ENCODE assay signal across 17 cellular contexts in the genomic region with DNA sequence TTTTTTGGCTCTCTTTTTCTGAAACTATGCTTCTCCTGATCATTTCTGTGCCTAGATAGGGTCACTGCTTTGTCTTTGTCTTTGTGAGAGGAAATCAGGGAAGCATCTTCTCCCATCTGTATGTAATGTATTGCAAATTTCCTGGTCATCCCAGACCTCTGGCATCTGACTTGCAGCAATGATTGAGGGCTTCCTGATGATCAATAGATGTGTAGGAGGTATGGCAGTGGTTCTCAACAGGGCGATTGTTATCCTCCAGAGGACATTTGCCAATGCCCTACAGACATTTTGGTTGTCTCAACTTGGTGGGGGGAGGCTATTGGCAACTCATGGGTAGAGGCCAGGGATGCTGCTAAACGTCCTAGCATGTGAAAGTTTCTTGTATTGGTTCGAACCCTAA.
DNase-seq lines count a peak whose midpoint lies in the region; ATAC-seq and TF ChIP-seq lines count a peak whose summit lies in the region.
"Had no signal": no experiment of that assay in that cellular context is flagged by ENCODE, and none has a peak within 500 bp of the region (broad histone marks: within the 10 kb centered on the region; RNA-seq: fewer than 3 reads in every experiment).

No MANE protein-coding gene starts in this region.

- TF ChIP-seq POLR2A in right lobe of liver (IDR thresholded peaks at IDR 0.05) = no peak
- no peak for TF ChIP-seq POLR2A in stomach (IDR thresholded peaks at IDR 0.05)

- H3K9me3 ChIP-seq in right lobe of liver (no peaks in the 10 kb centered on the region), stomach (no peaks in the 10 kb centered on the region)
- H3K9me3 ChIP-seq: prostate gland had no signal

- TF ChIP-seq EP300 in stomach (IDR thresholded peaks at IDR 0.05) = no peak

- peaks cover 35% of the 10 kb centered on the region for H3K4me1 Mint-ChIP-seq in HFFc6 (ENCODE audit: low read depth)
- H3K4me1 Mint-ChIP-seq in brain = peaks cover 48% of the 10 kb centered on the region
- peaks cover 7% of the 10 kb centered on the region for H3K4me1 Mint-ChIP-seq in stimulated activated memory B cell treated with anti-CD40 and anti-IgM and Interleukin-4, amounts not matched to agents 10 μg/mL and 1 μg/mL and 100 μg/mL, for 72 hours

- H3K9me3 Mint-ChIP-seq in HFFc6 (no peaks in the 10 kb centered on the region), brain (no peaks in the 10 kb centered on the region)
- no peaks in the 10 kb centered on the region for H3K9me3 Mint-ChIP-seq in stimulated activated memory B cell treated with anti-CD40 and anti-IgM and Interleukin-4, amounts not matched to agents 10 μg/mL and 1 μg/mL and 100 μg/mL, for 72 hours
- H3K9me3 Mint-ChIP-seq: activated CD4-positive, alpha-beta memory T cell treated with anti-CD3 and anti-CD28 coated beads for 36 hours; activated T-helper 1 cell treated with anti-CD3 and anti-CD28 coated beads, Interleukin-12 subunit alpha, Interleukin-12 subunit beta, Interleukin-2, Interleukin-4 antibody, amounts not matched to agents 30 ng/mL and 10 ng/mL and 1 ng/mL, durations not matched to agents 14 hours and 24 hours and 36 hours had no signal

- H3K4me3 ChIP-seq in right lobe of liver (no peak overlapping the region), stomach (no peak overlapping the region)
- H3K4me3 ChIP-seq: GM12878, prostate gland had no signal

- H3K36me3 Mint-ChIP-seq in HFFc6 (ENCODE audit: low read depth) (no peaks in the 10 kb centered on the region), brain (peaks cover 10% of the 10 kb centered on the region)
- peaks cover 6% of the 10 kb centered on the region for H3K36me3 Mint-ChIP-seq in stimulated activated memory B cell treated with anti-CD40 and anti-IgM and Interleukin-4, amounts not matched to agents 10 μg/mL and 1 μg/mL and 100 μg/mL, for 72 hours
- H3K36me3 Mint-ChIP-seq: activated CD4-positive, alpha-beta memory T cell treated with anti-CD3 and anti-CD28 coated beads for 36 hours had no signal

- H3K27me3 Mint-ChIP-seq in HFFc6 (ENCODE audit: insufficient read depth) (no peaks in the 10 kb centered on the region), brain (no peaks in the 10 kb centered on the region)
- H3K27me3 Mint-ChIP-seq in stimulated activated memory B cell treated with anti-CD40 and anti-IgM and Interleukin-4, amounts not matched to agents 10 μg/mL and 1 μg/mL and 100 μg/mL, for 72 hours = peaks cover 9% of the 10 kb centered on the region
- H3K27me3 Mint-ChIP-seq: activated CD4-positive, alpha-beta memory T cell treated with anti-CD3 and anti-CD28 coated beads for 36 hours had no signal

- H3K36me3 ChIP-seq in right lobe of liver = no peaks in the 10 kb centered on the region
- peaks cover 0 to 7% (median 3%) of the 10 kb centered on the region in 4 donors for H3K36me3 ChIP-seq in stomach
- H3K36me3 ChIP-seq: prostate gland had no signal

- no peak for DNase-seq in HFFc6
- DNase-seq in right lobe of liver = no peak
- DNase-seq in stomach = no peak
- DNase-seq in stimulated activated CD4-positive, alpha-beta T cell treated with anti-CD3 and anti-CD28 coated beads, Interleukin-2, amount 100 ng/mL, for 48 hours = no peak
- DNase-seq: activated CD4-positive, alpha-beta memory T cell treated with anti-CD3 and anti-CD28 coated beads for 36 hours; AML-193; NCI-H1105 treated with DMSO at 0.1 percent for 48 hours; NCI-H774 had no signal

- H3K27me3 ChIP-seq in right lobe of liver (no peaks in the 10 kb centered on the region), stomach (no peaks in the 10 kb centered on the region)

- 70% methylated on average over 1 of the region's 3 CpGs for WGBS in right lobe of liver (ENCODE audit: insufficient coverage, low coverage, low lambda C conversion rate, missing lambda C conversion rate)
- WGBS in stomach, 5 donors = 66 to 88% (median 82%) methylated on average over 3 of the region's 3 CpGs

- TF ChIP-seq CTCF in HFFc6 (IDR thresholded peaks at IDR 0.05) (no peak), brain (conservative IDR thresholded peaks at IDR 0.05) (no peak), right lobe of liver (IDR thresholded peaks at IDR 0.05) (no peak), stomach (IDR thresholded peaks at IDR 0.05) (no peak)

- H3K27ac ChIP-seq in right lobe of liver (peak overlapping the region in 2 of 3 donors; percentile 15 to 37), stomach (peak overlapping the region in 4 of 5 donors; percentile 28 to 75 (median 68))
- H3K27ac ChIP-seq: KMS-11 had no signal

- H3K4me3 Mint-ChIP-seq in HFFc6 (no peak overlapping the region), brain (no peak overlapping the region)
- H3K4me3 Mint-ChIP-seq in stimulated activated memory B cell treated with anti-CD40 and anti-IgM and Interleukin-4, amounts not matched to agents 10 μg/mL and 1 μg/mL and 100 μg/mL, for 72 hours = no peak overlapping the region
- H3K4me3 Mint-ChIP-seq: activated CD4-positive, alpha-beta memory T cell treated with anti-CD3 and anti-CD28 coated beads for 36 hours; activated T-helper 1 cell treated with anti-CD3 and anti-CD28 coated beads, Interleukin-12 subunit alpha, Interleukin-12 subunit beta, Interleukin-2, Interleukin-4 antibody, amounts not matched to agents 30 ng/mL and 10 ng/mL and 1 ng/mL, durations not matched to agents 14 hours and 24 hours and 36 hours had no signal

- ATAC-seq in right lobe of liver = no peak
- no peak for ATAC-seq in GM21723 (IDR thresholded peaks at IDR 0.05; ENCODE audit: unreplicated experiment)
- no peak for ATAC-seq in stimulated activated memory B cell treated with anti-CD40 and anti-IgM and Interleukin-4, amounts not matched to agents 10 μg/mL and 1 μg/mL and 100 μg/mL, for 72 hours
- no peak for ATAC-seq in GM19467 (IDR thresholded peaks at IDR 0.05; ENCODE audit: unreplicated experiment)
- ATAC-seq: GM12878, left colon had no signal

- intact Hi-C loops in right lobe of liver (cut with DNase I) (no loop called here), stomach (cut with DNase I; ENCODE audit: low total_unique reads) (no loop called here)

- H3K27ac Mint-ChIP-seq in HFFc6 (peak overlapping the region; percentile 80), brain (peak overlapping the region in 4 of 5 experiments; percentile 15 to 80 (median 54))
- no peak overlapping the region for H3K27ac Mint-ChIP-seq in stimulated activated memory B cell treated with anti-CD40 and anti-IgM and Interleukin-4, amounts not matched to agents 10 μg/mL and 1 μg/mL and 100 μg/mL, for 72 hours
- H3K27ac Mint-ChIP-seq: activated CD4-positive, alpha-beta memory T cell treated with anti-CD3 and anti-CD28 coated beads for 36 hours; activated T-helper 1 cell treated with anti-CD3 and anti-CD28 coated beads, Interleukin-12 subunit alpha, Interleukin-12 subunit beta, Interleukin-2, Interleukin-4 antibody, amounts not matched to agents 30 ng/mL and 10 ng/mL and 1 ng/mL, durations not matched to agents 14 hours and 24 hours and 36 hours had no signal

- H3K4me1 ChIP-seq in right lobe of liver = no peaks in the 10 kb centered on the region
- peaks cover 3 to 32% (median 19%) of the 10 kb centered on the region in 4 donors for H3K4me1 ChIP-seq in stomach
- H3K4me1 ChIP-seq: prostate gland had no signal
